1 cellular context compared by ENCODE assay signal in genomic region chr7:138388673-138389491, GRCh38.
TF ChIP-seq lines count a peak whose summit lies in the region.

No MANE protein-coding gene starts in this region.

TF ChIP-seq in A549, 52 proteins besides CTCF, POLR2A, EP300 and RAD21 (continued from another document):
- TF ChIP-seq ESRRA (IDR thresholded peaks at IDR 0.05; ENCODE audit: borderline replicate concordance, low read length) (no peak), POLR2AphosphoS2 (conservative IDR thresholded peaks at IDR 0.05; ENCODE audit: low read length) (no peak), CHD4 (IDR thresholded peaks at IDR 0.05; ENCODE audit: borderline replicate concordance) (no peak), RARB (CRISPR knock-in tag; IDR thresholded peaks at IDR 0.05) (no peak), ZNF302 (CRISPR knock-in tag; IDR thresholded peaks at IDR 0.05) (no peak), HES2 (IDR thresholded peaks at IDR 0.05) (peak; percentile 61; the same call in 1 of the 2 replicates), PHF8 (IDR thresholded peaks at IDR 0.05; ENCODE audit: borderline replicate concordance, low read depth) (no peak), FOXS1 (CRISPR knock-in tag; IDR thresholded peaks at IDR 0.05) (no peak), RFX5 (IDR thresholded peaks at IDR 0.05) (no peak), SMC3 (IDR thresholded peaks at IDR 0.05) (no peak), MYC (IDR thresholded peaks at IDR 0.05; ENCODE audit: borderline replicate concordance, low read length) (no peak), FOSL2 (IDR thresholded peaks at IDR 0.05) (peak; percentile 28; the same call in 1 of the 2 replicates), FOSL2 (CRISPR knock-in tag; IDR thresholded peaks at IDR 0.05) (peak; percentile 56), NR3C1 (IDR thresholded peaks at IDR 0.05) (no peak), EHF (CRISPR knock-in tag; IDR thresholded peaks at IDR 0.05) (no peak), REST (IDR thresholded peaks at IDR 0.05) (no peak), PBX3 (IDR thresholded peaks at IDR 0.05) (no peak), TP53 (CRISPR knock-in tag; IDR thresholded peaks at IDR 0.05) (no peak), JUNB (IDR thresholded peaks at IDR 0.05) (peak; percentile 54; the same call in 1 of the 2 replicates), HOXB13 (CRISPR knock-in tag; IDR thresholded peaks at IDR 0.05; ENCODE audit: low read depth) (no peak), MAFK (IDR thresholded peaks at IDR 0.05; ENCODE audit: partially characterized antibody) (no peak), TFCP2L1 (CRISPR knock-in tag; IDR thresholded peaks at IDR 0.05) (no peak), HOXA7 (CRISPR knock-in tag; IDR thresholded peaks at IDR 0.05) (no peak), KDM5A (IDR thresholded peaks at IDR 0.05) (no peak), MAZ (IDR thresholded peaks at IDR 0.05; ENCODE audit: borderline replicate concordance, low read depth, low read length) (no peak), CEBPB (IDR thresholded peaks at IDR 0.05) (peak; percentile 33 to 65; a peak in 2 of 4 replicates)
